16 cellular contexts compared by ENCODE assay signal in the genomic region with DNA sequence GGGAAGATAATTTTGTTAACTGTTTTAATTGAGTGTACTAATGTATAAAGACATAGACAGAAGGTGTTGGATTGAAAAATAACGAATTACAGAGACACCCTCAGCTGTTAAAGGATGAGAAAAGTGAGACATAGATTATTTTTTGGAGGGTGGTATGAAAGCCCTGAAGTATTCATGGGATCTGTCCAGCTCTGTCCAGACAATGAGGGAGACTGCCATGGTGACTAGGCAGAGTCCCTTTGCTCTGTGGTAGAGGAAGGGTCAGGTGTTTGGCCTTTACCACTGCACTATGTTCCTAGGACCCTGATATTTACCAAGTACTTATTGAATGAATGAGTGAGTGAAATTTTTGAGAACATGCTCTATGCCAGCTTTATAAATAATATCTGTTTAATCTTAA. TPM values are rescaled to one million over a fixed set of nuclear protein-coding genes. Genes with fewer than 3 reads are reported as not detected.
A peak's percentile ranks its signal among the peaks of the same experiment; 100 is the strongest.
DNase-seq lines count a peak whose midpoint lies in the region; ATAC-seq and TF ChIP-seq lines count a peak whose summit lies in the region.
"Had no signal": no experiment of that assay in that cellular context is flagged by ENCODE, and none has a peak within 500 bp of the region (broad histone marks: within the 10 kb centered on the region; RNA-seq: fewer than 3 reads in every experiment).

No MANE protein-coding gene starts in this region.

- peaks cover 100% of the 10 kb centered on the region for H3K79me2 ChIP-seq in SK-N-SH (ENCODE audit: insufficient read depth)

- TF ChIP-seq CTCF in SK-N-SH (IDR thresholded peaks at IDR 0.05) (no peak), RWPE2 (IDR thresholded peaks at IDR 0.05; ENCODE audit: poor library complexity, severe bottlenecking) (no peak), endodermal cell (conservative IDR thresholded peaks at IDR 0.05) (no peak), ovary (IDR thresholded peaks at IDR 0.05) (no peak)

- no peak overlapping the region for H3K4me2 ChIP-seq in SK-N-SH
- H3K4me2 ChIP-seq: BLaER1 had no signal

- peaks cover 14% of the 10 kb centered on the region for H3F3A ChIP-seq in SK-N-SH (replicated peaks; ENCODE audit: insufficient read depth)

- H3K9ac ChIP-seq in SK-N-SH (no peak overlapping the region), endodermal cell (ENCODE audit: extremely low read depth, low read length, poor library complexity, severe bottlenecking) (no peak overlapping the region)
- H3K9ac ChIP-seq: BLaER1 had no signal

- no peak overlapping the region for H2AFZ ChIP-seq in SK-N-SH (ENCODE audit: low read depth)

- H3K27ac Mint-ChIP-seq in endodermal cell (peak overlapping the region; percentile 46), T-cell (no peak overlapping the region)
- H3K27ac Mint-ChIP-seq: CD8-positive, alpha-beta memory T cell had no signal

- H3K4me1 ChIP-seq in SK-N-SH (ENCODE audit: control insufficient read depth in 1 of 2, insufficient read depth in 2 of 2, low read depth in 1 of 2, low read length in 1 of 2) (peaks cover 5 to 11% of the 10 kb centered on the region in 2 experiments; a peak in 3 of 4 replicates), RWPE2 (ENCODE audit: insufficient read depth, poor library complexity, severe bottlenecking) (peaks cover 20% of the 10 kb centered on the region), endodermal cell (ENCODE audit: control insufficient read depth, insufficient read depth, low read length) (no peaks in the 10 kb centered on the region), ovary (ENCODE audit: insufficient read depth) (peaks cover 2% of the 10 kb centered on the region)
- H3K4me1 ChIP-seq: BLaER1, Caco-2 had no signal

- POLR2A ChIA-PET in SK-N-SH (lab: Yijun Ruan, JAX) (no interaction called here), T-cell (lab: Charles Lee) (interaction anchor here in 1 of 2 donors (0.6 kb wide), 1 partner anchor 18 kb away, joined by 3 read pairs; no protein-coding TSS in a partner anchor)

- H3K4me3 Mint-ChIP-seq in endodermal cell = no peak overlapping the region
- no peak overlapping the region for H3K4me3 Mint-ChIP-seq in T-cell
- H3K4me3 Mint-ChIP-seq: CD8-positive, alpha-beta memory T cell had no signal

- WGBS in SK-N-SH (ENCODE audit: low lambda C conversion rate) = 97% methylated on average over 1 of the region's 1 CpG
- 91% methylated on average over 1 of the region's 1 CpG for WGBS in endodermal cell (ENCODE audit: insufficient coverage in 1 of 2, insufficient read length in 1 of 2), 2 experiments
- WGBS in ovary, 3 donors = 88 to 98% (median 91%) methylated on average over 1 of the region's 1 CpG

- H3K9me3 Mint-ChIP-seq in endodermal cell (no peaks in the 10 kb centered on the region), T-cell (no peaks in the 10 kb centered on the region)
- H3K9me3 Mint-ChIP-seq: CD8-positive, alpha-beta memory T cell had no signal

- H3K9me3 ChIP-seq in SK-N-SH = no peaks in the 10 kb centered on the region
- H3K9me3 ChIP-seq in RWPE2 (ENCODE audit: severe bottlenecking) = no peaks in the 10 kb centered on the region
- H3K9me3 ChIP-seq in endodermal cell (ENCODE audit: control insufficient read depth, low read length) = peaks cover 4% of the 10 kb centered on the region
- no peaks in the 10 kb centered on the region for H3K9me3 ChIP-seq in ovary
- H3K9me3 ChIP-seq: BLaER1, Caco-2 had no signal

- no peak for DNase-seq in SK-N-SH
- no peak for DNase-seq in RWPE2 (ENCODE audit: low spot score)
- no peak for DNase-seq in endodermal cell
- no peak for DNase-seq in ovary
- no peak for DNase-seq in amygdala (lab: John Stamatoyannopoulos, UW)
- DNase-seq in T-cell = no peak
- DNase-seq: AML-193; Caco-2; CD8-positive, alpha-beta memory T cell; DND-41; GDM1; KBM-7 had no signal

- no peaks in the 10 kb centered on the region for H3K27me3 Mint-ChIP-seq in endodermal cell (ENCODE audit: insufficient read depth)
- H3K27me3 Mint-ChIP-seq in T-cell = peaks cover 11 to 13% of the 10 kb centered on the region in 2 donors

- H4K20me1 ChIP-seq in SK-N-SH (ENCODE audit: insufficient read depth) = peaks cover 64% of the 10 kb centered on the region
- H4K20me1 ChIP-seq: BLaER1 had no signal

- H3K4me1 Mint-ChIP-seq in endodermal cell (peaks cover 9% of the 10 kb centered on the region), T-cell (no peaks in the 10 kb centered on the region)
- H3K4me1 Mint-ChIP-seq: CD8-positive, alpha-beta memory T cell had no signal

- intact Hi-C loops in ovary (cut with DNase I) = no loop called here

- no peak for TF ChIP-seq RAD21 in SK-N-SH (IDR thresholded peaks at IDR 0.05; ENCODE audit: low read length)

- H3K27ac ChIP-seq in SK-N-SH (ENCODE audit: low read depth in 2 of 2, low read length in 1 of 2) (no peak overlapping the region), RWPE2 (ENCODE audit: poor library complexity, severe bottlenecking) (peak overlapping the region; percentile 77), endodermal cell (ENCODE audit: low read depth, low read length) (no peak overlapping the region), ovary (no peak overlapping the region)
- H3K27ac ChIP-seq: 22Rv1, BLaER1 had no signal

- no peak overlapping the region for H3K4me3 ChIP-seq in SK-N-SH (ENCODE audit: low read depth in 2 of 2, low read length in 1 of 2)
- no peak overlapping the region for H3K4me3 ChIP-seq in RWPE2 (ENCODE audit: severe bottlenecking)
- H3K4me3 ChIP-seq in endodermal cell (ENCODE audit: low read length) = no peak overlapping the region
- H3K4me3 ChIP-seq in ovary = no peak overlapping the region
- H3K4me3 ChIP-seq: BLaER1 had no signal

- TF ChIP-seq EP300 in SK-N-SH (IDR thresholded peaks at IDR 0.05; ENCODE audit: borderline replicate concordance in 1 of 2, low read depth in 1 of 2, low read length in 1 of 2) (no peak), ovary (IDR thresholded peaks at IDR 0.05) (no peak)

- H3K36me3 Mint-ChIP-seq in endodermal cell (ENCODE audit: low read depth) (peaks cover 12% of the 10 kb centered on the region), T-cell (no peaks in the 10 kb centered on the region)
- H3K36me3 Mint-ChIP-seq: CD8-positive, alpha-beta memory T cell had no signal

- TF ChIP-seq POLR2A in ovary (IDR thresholded peaks at IDR 0.05) = no peak

- peaks cover 51 to 53% of the 10 kb centered on the region in 2 experiments for H3K36me3 ChIP-seq in SK-N-SH (replicated peaks in 1 of 2; ENCODE audit: control insufficient read depth in 1 of 2, insufficient read depth in 2 of 2, low read length in 1 of 2)
- peaks cover 12% of the 10 kb centered on the region; the same call in 1 of the 2 replicates for H3K36me3 ChIP-seq in RWPE2 (ENCODE audit: low read depth)
- H3K36me3 ChIP-seq in endodermal cell (ENCODE audit: control insufficient read depth, insufficient read depth, low read length) = no peaks in the 10 kb centered on the region
- H3K36me3 ChIP-seq in ovary = no peaks in the 10 kb centered on the region
- H3K36me3 ChIP-seq: BLaER1 had no signal

- no peaks in the 10 kb centered on the region for H3K9me2 ChIP-seq in SK-N-SH

- ATAC-seq in SK-N-SH treated with all-trans-retinoic acid at 6 μM for 48 hours (no peak), RWPE2 (ENCODE audit: low read depth) (no peak), T-cell (replicated peaks in 1 of 4) (no peak)
- ATAC-seq: HCT116 had no signal

- CTCF ChIA-PET in SK-N-SH (lab: Yijun Ruan, JAX) = interaction anchor here (1.2 to 2.1 kb wide), 2 partner anchors 10 to 93 kb away, joined by 3 to 8 read pairs; no protein-coding TSS in a partner anchor
- CTCF ChIA-PET in T-cell (lab: Charles Lee) = no interaction called here

- H3K27me3 ChIP-seq in SK-N-SH (ENCODE audit: insufficient read depth) = no peaks in the 10 kb centered on the region
- H3K27me3 ChIP-seq in RWPE2 (ENCODE audit: insufficient read depth, poor library complexity, severe bottlenecking) = no peaks in the 10 kb centered on the region
- no peaks in the 10 kb centered on the region for H3K27me3 ChIP-seq in endodermal cell (ENCODE audit: control insufficient read depth, insufficient read depth, low read length, poor library complexity, severe bottlenecking)
- no peaks in the 10 kb centered on the region for H3K27me3 ChIP-seq in ovary

TF ChIP-seq in SK-N-SH treated with all-trans-retinoic acid at 6 μM for 48 hours, 23 proteins besides CTCF, POLR2A, EP300 and RAD21 (continues in another document):
- TF ChIP-seq ESRRG (CRISPR knock-in tag; IDR thresholded peaks at IDR 0.05) (no peak), TOX (CRISPR knock-in tag; IDR thresholded peaks at IDR 0.05; ENCODE audit: borderline replicate concordance) (no peak), RARB (CRISPR knock-in tag; IDR thresholded peaks at IDR 0.05) (no peak), SNAI2 (CRISPR knock-in tag; IDR thresholded peaks at IDR 0.05) (no peak), BACH2 (CRISPR knock-in tag; IDR thresholded peaks at IDR 0.05; ENCODE audit: borderline replicate concordance) (no peak), ZFP3 (CRISPR knock-in tag; IDR thresholded peaks at IDR 0.05) (no peak), ZNF565 (CRISPR knock-in tag; conservative IDR thresholded peaks at IDR 0.05; ENCODE audit: low read depth) (no peak), PATZ1 (CRISPR knock-in tag; IDR thresholded peaks at IDR 0.05; ENCODE audit: borderline replicate concordance) (no peak), OSR1 (CRISPR knock-in tag; IDR thresholded peaks at IDR 0.05) (no peak), ZNF70 (CRISPR knock-in tag; IDR thresholded peaks at IDR 0.05) (no peak), ZNF8 (CRISPR knock-in tag; IDR thresholded peaks at IDR 0.05) (no peak), TCF4 (CRISPR knock-in tag; IDR thresholded peaks at IDR 0.05; ENCODE audit: borderline replicate concordance) (no peak)

RNA-seq across cellular contexts. Expression of gene FGF2, which starts 11.4 kb away (rescaled TPM):
- 11.1 and 17.0 TPM in 2 replicates for polyA plus RNA-seq in SK-N-SH (2012; rRNA removed)
- 18.6 and 22.5 TPM in 2 replicates for polyA plus RNA-seq in SK-N-SH (2012; cell fraction: cytosol; rRNA removed)
- polyA plus RNA-seq in SK-N-SH (2012; cell fraction: nucleus; rRNA removed) = 6.7 and 18.4 TPM in 2 replicates
- total RNA-seq in endodermal cell = 10 to 100 TPM; 12.5 to 18.5 TPM
- 15.6 TPM for polyA plus RNA-seq in endodermal cell (2013, experiment 1 of 2)
- 9.1 TPM for polyA plus RNA-seq in endodermal cell (2013, experiment 2 of 2)
- total RNA-seq in ovary = 10 to 100 TPM; 11.7 to 36.0 (median 31.7) TPM
- 1 to 10 TPM; 7.4 to 9.4 TPM for polyA plus RNA-seq in ovary
- total RNA-seq in T-cell = under 1 TPM in 3 of 5 donors, not detected in 2; 0.13 to 0.23 (median 0.20) TPM
- polyA plus RNA-seq: CD8-positive, alpha-beta memory T cell had no signal

Comparison
In these comparisons a context has a peak if more than half of its experiments do, and no peak if none do; other contexts are left out.
1. RNA of gene FGF2, which starts 11.4 kb away (total RNA-seq): 11.7 to 36.0 TPM in ovary and 12.5 to 18.5 TPM in endodermal cell; 0.13 to 0.23 TPM in T-cell; every median in the first group is over 10 times any median in the second.